8 cellular contexts compared by ENCODE assay signal in genomic region chr5:66144074-66144798, GRCh38. TPM values are rescaled to one million over a fixed set of nuclear protein-coding genes. Genes with fewer than 3 reads are reported as not detected.
DNase-seq lines count a peak whose midpoint lies in the region; ATAC-seq and TF ChIP-seq lines count a peak whose summit lies in the region.

Gene SREK1 (plus strand): TSS chr5:66144300. CDS start chr5:66144377, 77 bp downstream.

- ATAC-seq in GM18502 (IDR thresholded peaks at IDR 0.05; ENCODE audit: poor library complexity, unreplicated experiment) = peak; percentile 87
- ATAC-seq in HG02943 (IDR thresholded peaks at IDR 0.05; ENCODE audit: low read depth, unreplicated experiment) = peak; percentile 88
- ATAC-seq in psoas muscle = peak; percentile 91 to 94 (median 94)

- TF ChIP-seq CTCF in right atrium auricular region (IDR thresholded peaks at IDR 0.05) (peak in 1 of 2 donors; percentile 10), psoas muscle (IDR thresholded peaks at IDR 0.05) (no peak)

- 0% methylated on average over 60 to 83 of the region's 83 CpGs for WGBS in psoas muscle, 3 donors
- under 1% methylated on average over 83 of the region's 83 CpGs for WGBS in urinary bladder

- H3K27me3 ChIP-seq in right atrium auricular region = no peaks in the 10 kb centered on the region
- H3K27me3 ChIP-seq in psoas muscle (ENCODE audit: insufficient read depth in 3 of 3, low read length in 2 of 3) = no peaks in the 10 kb centered on the region

- H3K36me3 ChIP-seq in right atrium auricular region (no peaks in the 10 kb centered on the region), psoas muscle (ENCODE audit: insufficient read depth in 1 of 2, low read depth in 1 of 2) (no peaks in the 10 kb centered on the region), urinary bladder (ENCODE audit: insufficient read depth) (no peaks in the 10 kb centered on the region)

- intact Hi-C loops in T-helper 2 cell treated with Interferon-gamma antibody and Interleukin-4, amounts not matched to agents 100 ng/mL and 5 ng/mL, for 36 hours (cut with micrococcal nuclease) = loop anchor here (1.0 to 10.0 kb wide), 7 partner anchors 27 to 1379 kb away; partner anchors contain the start of genes CENPK, CWC27, NLN and PPWD1
- intact Hi-C loops in psoas muscle (cut with DNase I) = loop anchor here (2.0 to 10.0 kb wide), 4 partner anchors 217 to 519 kb away; partner anchors contain the start of genes ERBIN (in 2 of the 2), SHLD3 (in 1 of the 2), TRAPPC13 (in 1 of the 2) and TRIM23 (in 1 of the 2)

- no peaks in the 10 kb centered on the region for H3K9me3 ChIP-seq in right atrium auricular region
- no peaks in the 10 kb centered on the region for H3K9me3 ChIP-seq in psoas muscle

- peak within 1 kb of the TSS; percentile 98 to 100 for H3K27ac ChIP-seq in right atrium auricular region
- peak within 1 kb of the TSS; percentile 99 for H3K27ac ChIP-seq in psoas muscle
- H3K27ac ChIP-seq in urinary bladder (ENCODE audit: low read depth) = peak within 1 kb of the TSS; percentile 94

- peaks cover 0 to 34% of the 10 kb centered on the region in 2 donors for H3K4me1 ChIP-seq in right atrium auricular region
- peaks cover 36% of the 10 kb centered on the region for H3K4me1 ChIP-seq in psoas muscle
- no peaks in the 10 kb centered on the region for H3K4me1 ChIP-seq in urinary bladder (ENCODE audit: insufficient read depth)

- peak within 1 kb of the TSS; percentile 71 to 84 for H3K4me3 ChIP-seq in right atrium auricular region
- peak within 1 kb of the TSS; percentile 91 for H3K4me3 ChIP-seq in psoas muscle
- peak within 1 kb of the TSS; percentile 54 for H3K4me3 ChIP-seq in urinary bladder (ENCODE audit: low read depth, low read length)

- DNase-seq in NCI-H187 (lab: John Stamatoyannopoulos, UW) (peak; percentile 93 to 97), anterior cingulate cortex (lab: John Stamatoyannopoulos, UW) (peak; percentile 38 to 98 (median 89)), right atrium auricular region (ENCODE audit: low spot score) (peak; percentile 92), psoas muscle (peak; percentile 92 to 96)

RNA-seq across cellular contexts. Expression of gene SREK1, which starts in this region (rescaled TPM):
- 68.8 and 75.3 TPM in 2 replicates for total RNA-seq in T-helper 2 cell treated with Interferon-gamma antibody and Interleukin-4, amounts not matched to agents 100 ng/mL and 5 ng/mL, for 36 hours
- total RNA-seq in right atrium auricular region (10 to 100 TPM; 15.4 to 26.3 TPM), psoas muscle (10 to 100 TPM; 25.1 to 29.8 (median 27.9) TPM), urinary bladder (236 TPM)
- polyA plus RNA-seq in psoas muscle (10 to 100 TPM; 13.4 to 18.1 (median 15.1) TPM), urinary bladder (27.8 TPM)

Comparison
In these comparisons a context has a peak if more than half of its experiments do, and no peak if none do; other contexts are left out.
1. Peak in every context shown above with its lines: DNase-seq, ATAC-seq, H3K4me3 ChIP-seq and H3K27ac ChIP-seq.